Comparison of ENCODE assay signal across 8 cellular contexts in the genomic region with DNA sequence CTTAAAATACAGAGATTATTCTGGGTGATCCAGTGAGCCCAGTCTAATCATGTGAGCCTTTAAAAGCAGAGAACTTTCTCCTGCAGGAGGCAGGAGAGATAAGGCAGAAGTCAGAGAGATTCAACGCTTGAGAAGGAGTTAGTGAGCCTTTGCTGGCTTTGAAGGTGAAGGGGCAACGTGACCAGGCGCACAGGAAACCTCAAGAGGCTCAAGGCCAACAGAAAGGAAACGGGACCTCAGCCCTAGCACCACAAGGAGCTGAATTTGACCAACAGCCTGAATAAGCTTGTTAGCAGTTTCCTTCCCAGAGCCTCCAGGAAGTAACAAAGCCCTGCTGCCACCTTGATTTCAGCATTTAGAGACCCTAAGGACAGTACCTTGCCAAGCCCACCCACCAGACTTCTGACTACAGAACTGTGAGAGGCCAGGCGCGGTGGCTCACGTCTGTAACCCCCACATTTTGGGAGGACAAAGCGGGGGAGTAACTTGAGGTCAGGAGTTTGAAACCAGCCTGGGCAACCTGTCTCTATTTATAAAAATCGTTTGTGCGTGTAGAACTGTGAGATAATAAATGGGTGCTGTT.
A peak's percentile ranks its signal among the peaks of the same experiment; 100 is the strongest.
DNase-seq lines count a peak whose midpoint lies in the region; ATAC-seq and TF ChIP-seq lines count a peak whose summit lies in the region.

No MANE protein-coding gene starts in this region.

- H3K36me3 Mint-ChIP-seq in T-helper 2 cell treated with Interferon-gamma antibody and Interleukin-4, amounts not matched to agents 5 μg/mL and 100 μg/mL, for 36 hours (ENCODE audit: low read depth): peaks cover 1% of the 10 kb centered on the region

- H3K27me3 ChIP-seq in BLaER1 treated with 17β-estradiol and CSF1 and Interleukin-3, amounts not matched to agents 10 nM and 100 nM: no peaks in the 10 kb centered on the region
- no peaks in the 10 kb centered on the region for H3K27me3 ChIP-seq in cardiac muscle cell

- H3K9ac ChIP-seq in BLaER1 treated with 17β-estradiol and CSF1 and Interleukin-3, amounts not matched to agents 10 nM and 100 nM: peak overlapping the region; percentile 5 to 78 (median 71); a peak in 18 of 22 replicates

- TF ChIP-seq CTCF in cardiac muscle cell (IDR thresholded peaks at IDR 0.05; ENCODE audit: low read depth, low read length): peak; percentile 42

- H3K9me3 ChIP-seq in BLaER1 treated with 17β-estradiol and CSF1 and Interleukin-3, amounts not matched to agents 10 nM and 100 nM (replicated peaks in 1 of 11): peaks cover 0 to 9% (median 0%) of the 10 kb centered on the region in 11 experiments; a peak in 4 of 22 replicates
- no peaks in the 10 kb centered on the region for H3K9me3 ChIP-seq in cardiac muscle cell (ENCODE audit: low read depth)

- peak overlapping the region; percentile 70 for H3K4me3 Mint-ChIP-seq in T-helper 2 cell treated with Interferon-gamma antibody and Interleukin-4, amounts not matched to agents 5 μg/mL and 100 μg/mL, for 36 hours

- H3K4me1 ChIP-seq in BLaER1 treated with 17β-estradiol and CSF1 and Interleukin-3, amounts not matched to agents 10 nM and 100 nM: peaks cover 23 to 53% (median 35%) of the 10 kb centered on the region in 10 experiments
- H3K4me1 ChIP-seq in cardiac muscle cell (ENCODE audit: low read depth): peaks cover 6% of the 10 kb centered on the region

- ATAC-seq in GM19025 (IDR thresholded peaks at IDR 0.05; ENCODE audit: low read depth, unreplicated experiment) (peak; percentile 82), HG03108 (IDR thresholded peaks at IDR 0.05; ENCODE audit: unreplicated experiment) (peak; percentile 89)

- H3K27me3 Mint-ChIP-seq in T-helper 2 cell treated with Interferon-gamma antibody and Interleukin-4, amounts not matched to agents 5 μg/mL and 100 μg/mL, for 36 hours (ENCODE audit: low read depth): no peaks in the 10 kb centered on the region

- peak overlapping the region; percentile 93 for H3K27ac Mint-ChIP-seq in T-helper 2 cell treated with Interferon-gamma antibody and Interleukin-4, amounts not matched to agents 5 μg/mL and 100 μg/mL, for 36 hours

- peak overlapping the region; percentile 64 to 93 (median 83) for H3K4me2 ChIP-seq in BLaER1 treated with 17β-estradiol and CSF1 and Interleukin-3, amounts not matched to agents 10 nM and 100 nM

- no peaks in the 10 kb centered on the region for H3K36me3 ChIP-seq in BLaER1 treated with 17β-estradiol and CSF1 and Interleukin-3, amounts not matched to agents 10 nM and 100 nM
- no peaks in the 10 kb centered on the region for H3K36me3 ChIP-seq in cardiac muscle cell

- no peaks in the 10 kb centered on the region for H3K9me3 Mint-ChIP-seq in T-helper 2 cell treated with Interferon-gamma antibody and Interleukin-4, amounts not matched to agents 5 μg/mL and 100 μg/mL, for 36 hours

- peaks cover 25% of the 10 kb centered on the region for H3K4me1 Mint-ChIP-seq in T-helper 2 cell treated with Interferon-gamma antibody and Interleukin-4, amounts not matched to agents 5 μg/mL and 100 μg/mL, for 36 hours (ENCODE audit: low read depth)

- intact Hi-C loops in posterior cingulate gyrus (cut with DNase I): no loop called here

- peak overlapping the region in 7 of 10 experiments; percentile 39 to 52 (median 46); a peak in 14 of 20 replicates for H3K4me3 ChIP-seq in BLaER1 treated with 17β-estradiol and CSF1 and Interleukin-3, amounts not matched to agents 10 nM and 100 nM
- no peak overlapping the region for H3K4me3 ChIP-seq in cardiac muscle cell

- DNase-seq in T-helper 2 cell treated with Interferon-gamma antibody and Interleukin-4, amounts not matched to agents 5 μg/mL and 100 μg/mL, for 36 hours (ENCODE audit: low spot score): peak; percentile 48
- DNase-seq in cardiac muscle cell (ENCODE audit: low read depth in 1 of 2, low spot score in 1 of 2): peak; percentile 42 to 51
- no peak for DNase-seq in AG08395 (ENCODE audit: low spot score)
- DNase-seq in posterior cingulate gyrus: no peak
- no peak for DNase-seq in SIG-M5 treated with dmso at 0.1 percent for 504 hours (lab: John Stamatoyannopoulos, UW; ENCODE audit: unreplicated experiment)

- H3K27ac ChIP-seq in BLaER1 treated with 17β-estradiol and CSF1 and Interleukin-3, amounts not matched to agents 10 nM and 100 nM: peak overlapping the region in 10 of 11 experiments; percentile 28 to 89 (median 84); a peak in 19 of 22 replicates
- H3K27ac ChIP-seq in cardiac muscle cell: no peak overlapping the region

- no peaks in the 10 kb centered on the region for H4K20me1 ChIP-seq in BLaER1 treated with 17β-estradiol and CSF1 and Interleukin-3, amounts not matched to agents 10 nM and 100 nM

Comparison
In these comparisons a context has a peak if more than half of its experiments do, and no peak if none do; other contexts are left out.
1. DNase-seq: peak in T-helper 2 cell treated with Interferon-gamma antibody and Interleukin-4, amounts not matched to agents 5 μg/mL and 100 μg/mL, for 36 hours (single experiment) and cardiac muscle cell (2 of 2); none in AG08395 (single experiment), posterior cingulate gyrus (0 of 10) and SIG-M5 treated with dmso at 0.1 percent for 504 hours (single experiment).